ENCODE assay signal across 11 cellular contexts in the genomic region with DNA sequence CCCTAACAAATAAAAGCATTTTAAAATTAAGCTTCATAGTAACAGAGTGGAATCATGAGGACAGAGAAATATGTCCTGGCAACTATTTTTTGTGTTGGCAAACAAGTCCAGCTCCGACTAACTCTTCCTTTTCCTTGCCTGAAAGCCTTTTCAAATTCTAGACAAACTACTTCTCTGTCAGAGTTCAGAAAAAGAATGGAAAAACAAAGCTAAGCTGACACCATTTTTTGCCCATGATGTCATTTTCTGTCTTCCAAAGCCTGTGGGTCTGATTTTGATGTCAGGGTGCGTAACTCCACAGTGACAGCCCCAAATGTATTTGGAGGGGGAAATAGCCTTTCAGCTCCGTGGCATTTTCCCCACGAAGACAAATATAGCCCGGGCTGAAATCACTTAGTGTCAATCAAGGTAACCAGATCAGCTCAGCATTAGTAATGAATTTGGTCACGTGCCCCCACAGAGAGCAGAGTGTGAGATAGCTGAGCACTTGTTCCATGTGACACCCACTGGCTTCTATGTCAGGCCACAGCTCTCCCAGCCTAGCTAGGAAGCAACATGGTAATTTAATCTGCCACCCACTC.
DNase-seq lines count a peak whose midpoint lies in the region; ATAC-seq, FAIRE-seq and TF ChIP-seq lines count a peak whose summit lies in the region.
"Had no signal": no experiment of that assay in that cellular context is flagged by ENCODE, and none has a peak within 500 bp of the region (broad histone marks: within the 10 kb centered on the region; RNA-seq: fewer than 3 reads in every experiment).

No MANE protein-coding gene starts in this region.

- peak; percentile 57 for ATAC-seq in activated naive CD8-positive, alpha-beta T cell treated with anti-CD3 and anti-CD28 coated beads, Interleukin-2, amount 50 U/mL, for 24 hours
- no peak for ATAC-seq in GM21576 (IDR thresholded peaks at IDR 0.05; ENCODE audit: unreplicated experiment)

- H3K9me3 ChIP-seq in ascending aorta: no peaks in the 10 kb centered on the region
- H3K9me3 ChIP-seq: esophagus squamous epithelium, stomach had no signal

- intact Hi-C loops in ascending aorta (cut with DNase I): loop anchor here (2.0 to 5.0 kb wide), 3 partner anchors 33 to 230 kb away; no protein-coding TSS in a partner anchor

- H3K36me3 Mint-ChIP-seq in activated naive CD8-positive, alpha-beta T cell treated with anti-CD3 and anti-CD28 coated beads, Interleukin-2, amount 50 U/mL, for 24 hours (ENCODE audit: low read depth): no peaks in the 10 kb centered on the region
- no peaks in the 10 kb centered on the region for H3K36me3 Mint-ChIP-seq in activated naive CD8-positive, alpha-beta T cell treated with anti-CD3 and anti-CD28 coated beads for 36 hours
- H3K36me3 Mint-ChIP-seq in type B pancreatic cell: no peaks in the 10 kb centered on the region

- H3K4me1 Mint-ChIP-seq in activated naive CD8-positive, alpha-beta T cell treated with anti-CD3 and anti-CD28 coated beads, Interleukin-2, amount 50 U/mL, for 24 hours: peaks cover 8% of the 10 kb centered on the region
- H3K4me1 Mint-ChIP-seq in activated naive CD8-positive, alpha-beta T cell treated with anti-CD3 and anti-CD28 coated beads for 36 hours: no peaks in the 10 kb centered on the region
- H3K4me1 Mint-ChIP-seq in type B pancreatic cell (ENCODE audit: unreplicated experiment): peaks cover 15% of the 10 kb centered on the region

- H3K27ac ChIP-seq in ascending aorta: peak overlapping the region; percentile 70 to 77

- H3K27me3 Mint-ChIP-seq in activated naive CD8-positive, alpha-beta T cell treated with anti-CD3 and anti-CD28 coated beads, Interleukin-2, amount 50 U/mL, for 24 hours: peaks cover 8% of the 10 kb centered on the region
- peaks cover 16% of the 10 kb centered on the region for H3K27me3 Mint-ChIP-seq in activated naive CD8-positive, alpha-beta T cell treated with anti-CD3 and anti-CD28 coated beads for 36 hours
- peaks cover 3% of the 10 kb centered on the region for H3K27me3 Mint-ChIP-seq in type B pancreatic cell

- H3K4me3 Mint-ChIP-seq in activated naive CD8-positive, alpha-beta T cell treated with anti-CD3 and anti-CD28 coated beads, Interleukin-2, amount 50 U/mL, for 24 hours: no peak overlapping the region
- H3K4me3 Mint-ChIP-seq in activated naive CD8-positive, alpha-beta T cell treated with anti-CD3 and anti-CD28 coated beads for 36 hours: no peak overlapping the region
- no peak overlapping the region for H3K4me3 Mint-ChIP-seq in type B pancreatic cell

- no peak overlapping the region for H3K27ac Mint-ChIP-seq in activated naive CD8-positive, alpha-beta T cell treated with anti-CD3 and anti-CD28 coated beads, Interleukin-2, amount 50 U/mL, for 24 hours
- H3K27ac Mint-ChIP-seq in activated naive CD8-positive, alpha-beta T cell treated with anti-CD3 and anti-CD28 coated beads for 36 hours: no peak overlapping the region
- H3K27ac Mint-ChIP-seq in type B pancreatic cell: peak overlapping the region; percentile 82

- FAIRE-seq in islet of Langerhans (lab: Jason Lieb, UNC): peak; percentile 86

- no peak for DNase-seq in activated naive CD8-positive, alpha-beta T cell treated with anti-CD3 and anti-CD28 coated beads, Interleukin-2, amount 50 U/mL, for 24 hours
- no peak for DNase-seq in activated naive CD8-positive, alpha-beta T cell treated with anti-CD3 and anti-CD28 coated beads for 36 hours
- peak in 1 of 2 donors; percentile 75 for DNase-seq in ascending aorta (ENCODE audit: low spot score in 2 of 2)
- no peak for DNase-seq in type B pancreatic cell (ENCODE audit: extremely low spot score, unreplicated experiment)
- DNase-seq in activated naive CD4-positive, alpha-beta T cell treated with Interleukin-2 at 50 U/mL for 16 hours: no peak
- DNase-seq in GM13977 (ENCODE audit: low spot score): no peak
- DNase-seq: activated effector memory CD4-positive, alpha-beta T cell treated with Interleukin-2 at 50 U/mL for 16 hours; esophagus squamous epithelium; stomach had no signal

- H3K36me3 ChIP-seq in ascending aorta: no peaks in the 10 kb centered on the region
- H3K36me3 ChIP-seq: esophagus squamous epithelium, stomach had no signal

- TF ChIP-seq CTCF in ascending aorta (IDR thresholded peaks at IDR 0.05): no peak
- no peak for TF ChIP-seq CTCF in type B pancreatic cell (conservative IDR thresholded peaks at IDR 0.05)
- no peak for TF ChIP-seq CTCF in GM13977 (IDR thresholded peaks at IDR 0.05; ENCODE audit: extremely low read depth, insufficient read depth, missing control alignments)

- peaks cover 7 to 16% of the 10 kb centered on the region in 2 donors for H3K4me1 ChIP-seq in ascending aorta

- in situ Hi-C loops in GM13977 (cut with MboI; ENCODE audit: low pct_unique_long_range_greater_than_20kb, low sequenced_read_pairs, unreplicated experiment): no loop called here

- no peak overlapping the region for H3K4me3 ChIP-seq in ascending aorta
- H3K4me3 ChIP-seq: esophagus squamous epithelium, stomach had no signal

- H3K9me3 Mint-ChIP-seq in activated naive CD8-positive, alpha-beta T cell treated with anti-CD3 and anti-CD28 coated beads, Interleukin-2, amount 50 U/mL, for 24 hours: no peaks in the 10 kb centered on the region
- H3K9me3 Mint-ChIP-seq in activated naive CD8-positive, alpha-beta T cell treated with anti-CD3 and anti-CD28 coated beads for 36 hours: no peaks in the 10 kb centered on the region
- H3K9me3 Mint-ChIP-seq in type B pancreatic cell: no peaks in the 10 kb centered on the region

- no peaks in the 10 kb centered on the region for H3K27me3 ChIP-seq in ascending aorta
